Comparison of ENCODE assay signal across 1 cellular context in genomic region chr5:62886603-62887315, GRCh38.
TF ChIP-seq lines count a peak whose summit lies in the region.

No MANE protein-coding gene starts in this region.

TF ChIP-seq in HepG2, 621 proteins besides CTCF, POLR2A, EP300 and RAD21 (continued from another document):
- TF ChIP-seq, protein P1, sequence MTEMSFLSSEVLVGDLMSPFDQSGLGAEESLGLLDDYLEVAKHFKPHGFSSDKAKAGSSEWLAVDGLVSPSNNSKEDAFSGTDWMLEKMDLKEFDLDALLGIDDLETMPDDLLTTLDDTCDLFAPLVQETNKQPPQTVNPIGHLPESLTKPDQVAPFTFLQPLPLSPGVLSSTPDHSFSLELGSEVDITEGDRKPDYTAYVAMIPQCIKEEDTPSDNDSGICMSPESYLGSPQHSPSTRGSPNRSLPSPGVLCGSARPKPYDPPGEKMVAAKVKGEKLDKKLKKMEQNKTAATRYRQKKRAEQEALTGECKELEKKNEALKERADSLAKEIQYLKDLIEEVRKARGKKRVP (CRISPR knock-in tag; IDR thresholded peaks at IDR 0.05) = no peak
- no peak for TF ChIP-seq KAT8 (CRISPR knock-in tag; IDR thresholded peaks at IDR 0.05)
- no peak for TF ChIP-seq ZNF431 (CRISPR knock-in tag; IDR thresholded peaks at IDR 0.05; ENCODE audit: borderline replicate concordance, low read depth)
- no peak for TF ChIP-seq RXRB (CRISPR knock-in tag; IDR thresholded peaks at IDR 0.05; ENCODE audit: borderline replicate concordance)
- no peak for TF ChIP-seq ZNF781 (CRISPR knock-in tag; IDR thresholded peaks at IDR 0.05; ENCODE audit: borderline replicate concordance, not compliant biosample characterization)
- no peak for TF ChIP-seq TEAD3 (CRISPR knock-in tag; optimal IDR thresholded peaks at IDR 0.05; ENCODE audit: borderline replicate concordance)
- no peak for TF ChIP-seq ATRX (CRISPR knock-in tag; IDR thresholded peaks at IDR 0.05; ENCODE audit: borderline replicate concordance)
- TF ChIP-seq, protein P2, sequence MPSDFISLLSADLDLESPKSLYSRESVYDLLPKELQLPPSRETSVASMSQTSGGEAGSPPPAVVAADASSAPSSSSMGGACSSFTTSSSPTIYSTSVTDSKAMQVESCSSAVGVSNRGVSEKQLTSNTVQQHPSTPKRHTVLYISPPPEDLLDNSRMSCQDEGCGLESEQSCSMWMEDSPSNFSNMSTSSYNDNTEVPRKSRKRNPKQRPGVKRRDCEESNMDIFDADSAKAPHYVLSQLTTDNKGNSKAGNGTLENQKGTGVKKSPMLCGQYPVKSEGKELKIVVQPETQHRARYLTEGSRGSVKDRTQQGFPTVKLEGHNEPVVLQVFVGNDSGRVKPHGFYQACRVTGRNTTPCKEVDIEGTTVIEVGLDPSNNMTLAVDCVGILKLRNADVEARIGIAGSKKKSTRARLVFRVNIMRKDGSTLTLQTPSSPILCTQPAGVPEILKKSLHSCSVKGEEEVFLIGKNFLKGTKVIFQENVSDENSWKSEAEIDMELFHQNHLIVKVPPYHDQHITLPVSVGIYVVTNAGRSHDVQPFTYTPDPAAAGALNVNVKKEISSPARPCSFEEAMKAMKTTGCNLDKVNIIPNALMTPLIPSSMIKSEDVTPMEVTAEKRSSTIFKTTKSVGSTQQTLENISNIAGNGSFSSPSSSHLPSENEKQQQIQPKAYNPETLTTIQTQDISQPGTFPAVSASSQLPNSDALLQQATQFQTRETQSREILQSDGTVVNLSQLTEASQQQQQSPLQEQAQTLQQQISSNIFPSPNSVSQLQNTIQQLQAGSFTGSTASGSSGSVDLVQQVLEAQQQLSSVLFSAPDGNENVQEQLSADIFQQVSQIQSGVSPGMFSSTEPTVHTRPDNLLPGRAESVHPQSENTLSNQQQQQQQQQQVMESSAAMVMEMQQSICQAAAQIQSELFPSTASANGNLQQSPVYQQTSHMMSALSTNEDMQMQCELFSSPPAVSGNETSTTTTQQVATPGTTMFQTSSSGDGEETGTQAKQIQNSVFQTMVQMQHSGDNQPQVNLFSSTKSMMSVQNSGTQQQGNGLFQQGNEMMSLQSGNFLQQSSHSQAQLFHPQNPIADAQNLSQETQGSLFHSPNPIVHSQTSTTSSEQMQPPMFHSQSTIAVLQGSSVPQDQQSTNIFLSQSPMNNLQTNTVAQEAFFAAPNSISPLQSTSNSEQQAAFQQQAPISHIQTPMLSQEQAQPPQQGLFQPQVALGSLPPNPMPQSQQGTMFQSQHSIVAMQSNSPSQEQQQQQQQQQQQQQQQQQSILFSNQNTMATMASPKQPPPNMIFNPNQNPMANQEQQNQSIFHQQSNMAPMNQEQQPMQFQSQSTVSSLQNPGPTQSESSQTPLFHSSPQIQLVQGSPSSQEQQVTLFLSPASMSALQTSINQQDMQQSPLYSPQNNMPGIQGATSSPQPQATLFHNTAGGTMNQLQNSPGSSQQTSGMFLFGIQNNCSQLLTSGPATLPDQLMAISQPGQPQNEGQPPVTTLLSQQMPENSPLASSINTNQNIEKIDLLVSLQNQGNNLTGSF (CRISPR knock-in tag; IDR thresholded peaks at IDR 0.05) = no peak
- no peak for TF ChIP-seq TCF7 (IDR thresholded peaks at IDR 0.05; ENCODE audit: low read depth)
- no peak for TF ChIP-seq ZFP36L2 (CRISPR knock-in tag; IDR thresholded peaks at IDR 0.05)
